19 cellular contexts compared by ENCODE assay signal in genomic region chr17:66444001-66444400, GRCh38.
DNase-seq lines count a peak whose midpoint lies in the region; ATAC-seq and TF ChIP-seq lines count a peak whose summit lies in the region.
"Had no signal": no experiment of that assay in that cellular context is flagged by ENCODE, and none has a peak within 500 bp of the region (broad histone marks: within the 10 kb centered on the region; RNA-seq: fewer than 3 reads in every experiment).

No MANE protein-coding gene starts in this region.

- no peaks in the 10 kb centered on the region; the same call in 1 of the 2 replicates for H3K36me3 ChIP-seq in BLaER1
- no peaks in the 10 kb centered on the region for H3K36me3 ChIP-seq in left lung
- H3K36me3 ChIP-seq: BE2C had no signal

- DNase-seq in DMS53 treated with DMSO at 0.1 percent for 48 hours (lab: John Stamatoyannopoulos, UW; ENCODE audit: unreplicated experiment) (peak; percentile 86), NCI-H510A treated with DMSO at 0.1 percent for 48 hours (lab: John Stamatoyannopoulos, UW) (peak; percentile 79), left lung (no peak), occipital lobe (lab: John Stamatoyannopoulos, UW) (no peak), OCI-M1 (lab: John Stamatoyannopoulos, UW) (no peak)
- DNase-seq: BE2C; CD4-positive, alpha-beta memory T cell; NCI-H1092; NCI-H1436 treated with DMSO at 0.1 percent for 48 hours; NCI-H1930; NCI-H2171; NCI-H345; NCI-H526; PC-3; Right ventricle myocardium superior; SW 1271; T-helper 2 cell had no signal

- peaks cover 76% of the 10 kb centered on the region for H3K4me1 ChIP-seq in BLaER1
- H3K4me1 ChIP-seq in left lung = peaks cover 0 to 10% of the 10 kb centered on the region in 2 donors
- H3K4me1 ChIP-seq: BE2C had no signal

- peak overlapping the region; percentile 81; the same call in 1 of the 2 replicates for H3K27ac ChIP-seq in BLaER1
- H3K27ac ChIP-seq in left lung = no peak overlapping the region

- H3K27me3 ChIP-seq in BLaER1 (no peaks in the 10 kb centered on the region), left lung (no peaks in the 10 kb centered on the region)
- H3K27me3 ChIP-seq: BE2C had no signal

- H4K20me1 ChIP-seq in BLaER1 = no peaks in the 10 kb centered on the region

- H3K9ac ChIP-seq in BLaER1 = no peak overlapping the region

- TF ChIP-seq CTCF in left lung (IDR thresholded peaks at IDR 0.05) = no peak

- H3K4me2 ChIP-seq in BLaER1 = peak overlapping the region; percentile 84

- intact Hi-C loops in left lung (cut with DNase I) = no loop called here

- H3K4me3 ChIP-seq in BLaER1 = no peak overlapping the region
- no peak overlapping the region for H3K4me3 ChIP-seq in left lung

- ATAC-seq in left lung = peak; percentile 33
- no peak for ATAC-seq in HG03469 (IDR thresholded peaks at IDR 0.05; ENCODE audit: unreplicated experiment)
- ATAC-seq: PC-3 had no signal

- peaks cover 23% of the 10 kb centered on the region for H3K9me3 ChIP-seq in BLaER1
- H3K9me3 ChIP-seq in left lung = no peaks in the 10 kb centered on the region
- H3K9me3 ChIP-seq: BE2C had no signal

Comparison
In these comparisons a context has a peak if more than half of its experiments do, and no peak if none do; other contexts are left out.
1. DNase-seq: peak in DMS53 treated with DMSO at 0.1 percent for 48 hours (single experiment) and NCI-H510A treated with DMSO at 0.1 percent for 48 hours (single experiment); none in left lung (0 of 2), occipital lobe (single experiment) and OCI-M1 (single experiment).